24 cellular contexts compared by ENCODE assay signal in the genomic region with DNA sequence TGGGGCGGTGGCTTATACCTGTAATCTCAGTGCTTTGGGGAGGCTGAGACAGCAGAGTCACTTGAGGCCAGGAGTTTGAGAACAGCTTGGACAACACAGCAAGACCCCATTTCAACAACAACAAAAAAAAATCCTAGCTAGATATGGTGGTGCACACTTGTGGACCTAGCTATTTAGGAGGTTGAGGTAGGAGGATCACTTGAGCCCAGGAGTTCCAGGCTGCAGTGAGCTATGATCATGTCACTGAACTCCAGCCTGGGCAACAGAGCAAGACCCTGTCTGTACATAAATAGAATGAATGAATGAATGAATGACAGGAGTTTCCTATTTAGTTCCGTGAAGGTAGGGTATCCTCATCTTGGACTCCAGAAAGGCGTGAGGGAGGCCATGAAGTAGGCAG.
"Had no signal": no experiment of that assay in that cellular context is flagged by ENCODE, and none has a peak within 500 bp of the region (broad histone marks: within the 10 kb centered on the region; RNA-seq: fewer than 3 reads in every experiment).

No MANE protein-coding gene starts in this region.

- DNase-seq: activated B cell treated with CpG ODN at 0.5 μM for 24 hours; activated CD4-positive, alpha-beta memory T cell treated with anti-CD3 and anti-CD28 coated beads for 36 hours; activated CD4-positive, alpha-beta T cell treated with anti-CD3 and anti-CD28 coated beads for 36 hours; activated effector memory CD4-positive, alpha-beta T cell treated with Interleukin-2 at 50 U/mL for 16 hours; activated naive CD4-positive, alpha-beta T cell treated with anti-CD3 and anti-CD28 coated beads for 36 hours; activated naive CD8-positive, alpha-beta T cell treated with anti-CD3 and anti-CD28 coated beads, Interleukin-2, amount 50 U/mL, for 24 hours; activated T-cell treated with anti-CD3 and anti-CD28 coated beads, Interleukin-2, amount 50 U/mL, for 48 hours; effector CD8-positive, alpha-beta T cell; foreskin melanocyte; hippocampal formation; left colon; occipital lobe; small intestine; stomach; T-helper 9 cell had no signal

- H3K4me1 Mint-ChIP-seq: activated B cell treated with CpG ODN at 0.5 μM for 24 hours; activated CD4-positive, alpha-beta T cell treated with anti-CD3 and anti-CD28 coated beads for 36 hours; memory B cell; nephron; stimulated activated memory B cell treated with anti-CD40 and anti-IgM and Interleukin-4, amounts not matched to agents 10 μg/mL and 1 μg/mL and 100 μg/mL, for 72 hours had no signal

- H3K4me3 Mint-ChIP-seq: activated B cell treated with CpG ODN at 0.5 μM for 24 hours; activated CD4-positive, alpha-beta memory T cell treated with anti-CD3 and anti-CD28 coated beads for 36 hours; activated CD4-positive, alpha-beta T cell treated with anti-CD3 and anti-CD28 coated beads for 36 hours; activated naive CD4-positive, alpha-beta T cell treated with anti-CD3 and anti-CD28 coated beads for 36 hours; activated naive CD8-positive, alpha-beta T cell treated with anti-CD3 and anti-CD28 coated beads, Interleukin-2, amount 50 U/mL, for 24 hours; dendritic cell treated with granulocyte-macrophage colony-stimulating factor and Interleukin-4, amounts not matched to agents 40 ng/mL and 50 ng/mL, for 4 days; memory B cell; stimulated activated memory B cell treated with anti-CD40 and anti-IgM and Interleukin-4, amounts not matched to agents 10 μg/mL and 1 μg/mL and 100 μg/mL, for 72 hours had no signal

- H3K36me3 Mint-ChIP-seq: activated CD4-positive, alpha-beta memory T cell treated with anti-CD3 and anti-CD28 coated beads for 36 hours; memory B cell; stimulated activated memory B cell treated with anti-CD40 and anti-IgM and Interleukin-4, amounts not matched to agents 10 μg/mL and 1 μg/mL and 100 μg/mL, for 72 hours had no signal

- H3K36me3 ChIP-seq: stomach, suprapubic skin, tibial nerve had no signal

- FAIRE-seq: endothelial cell of umbilical vein, islet of Langerhans, small intestine, urothelium cell line had no signal

- H3K9me3 ChIP-seq: stomach, suprapubic skin, tibial nerve had no signal

- H3K27ac Mint-ChIP-seq: activated B cell treated with CpG ODN at 0.5 μM for 24 hours; activated CD4-positive, alpha-beta memory T cell treated with anti-CD3 and anti-CD28 coated beads for 36 hours; activated CD4-positive, alpha-beta T cell treated with anti-CD3 and anti-CD28 coated beads for 36 hours; activated naive CD4-positive, alpha-beta T cell treated with anti-CD3 and anti-CD28 coated beads for 36 hours; activated naive CD8-positive, alpha-beta T cell treated with anti-CD3 and anti-CD28 coated beads, Interleukin-2, amount 50 U/mL, for 24 hours; dendritic cell treated with granulocyte-macrophage colony-stimulating factor and Interleukin-4, amounts not matched to agents 40 ng/mL and 50 ng/mL, for 4 days; memory B cell; nephron; stimulated activated memory B cell treated with anti-CD40 and anti-IgM and Interleukin-4, amounts not matched to agents 10 μg/mL and 1 μg/mL and 100 μg/mL, for 72 hours had no signal

- H3K27ac ChIP-seq: stomach, suprapubic skin, tibial nerve had no signal

- H3K9me3 Mint-ChIP-seq: activated B cell treated with CpG ODN at 0.5 μM for 24 hours; activated CD4-positive, alpha-beta memory T cell treated with anti-CD3 and anti-CD28 coated beads for 36 hours; activated naive CD4-positive, alpha-beta T cell treated with anti-CD3 and anti-CD28 coated beads for 36 hours; activated naive CD8-positive, alpha-beta T cell treated with anti-CD3 and anti-CD28 coated beads, Interleukin-2, amount 50 U/mL, for 24 hours; dendritic cell treated with granulocyte-macrophage colony-stimulating factor and Interleukin-4, amounts not matched to agents 40 ng/mL and 50 ng/mL, for 4 days; memory B cell; stimulated activated memory B cell treated with anti-CD40 and anti-IgM and Interleukin-4, amounts not matched to agents 10 μg/mL and 1 μg/mL and 100 μg/mL, for 72 hours had no signal
